In genomic region chr4:70734168-70734954, GRCh38 we compare ENCODE assay signal across 8 cellular contexts. TPM values are rescaled to one million over a fixed set of nuclear protein-coding genes. Genes with fewer than 3 reads are reported as not detected.
DNase-seq lines count a peak whose midpoint lies in the region; ATAC-seq and TF ChIP-seq lines count a peak whose summit lies in the region.

No MANE protein-coding gene starts in this region.

- H3K9me2 ChIP-seq in GM23248 (ENCODE audit: insufficient read depth): no peaks in the 10 kb centered on the region

- H3K27me3 Mint-ChIP-seq in activated CD8-positive, alpha-beta memory T cell treated with anti-CD3 and anti-CD28 coated beads, Interleukin-2, amount 10 ng/mL, durations not matched to agents 7 days and 5 days: no peaks in the 10 kb centered on the region

- H3K79me2 ChIP-seq in GM23248 (ENCODE audit: insufficient read depth): peaks cover 92% of the 10 kb centered on the region

- H3K9me3 ChIP-seq in GM23248 (ENCODE audit: low read depth): no peaks in the 10 kb centered on the region

- peak overlapping the region; percentile 95 for H3K4me2 ChIP-seq in GM23248 (ENCODE audit: unreplicated experiment)

- H3K27ac Mint-ChIP-seq in activated CD8-positive, alpha-beta memory T cell treated with anti-CD3 and anti-CD28 coated beads, Interleukin-2, amount 10 ng/mL, durations not matched to agents 7 days and 5 days: peak overlapping the region; percentile 87

- no peaks in the 10 kb centered on the region for H3K36me3 ChIP-seq in GM23248 (ENCODE audit: low read depth)

- 1 to 2% methylated on average over 5 of the region's 5 CpGs for WGBS in GM23248 (ENCODE audit: low coverage in 1 of 2, low lambda C conversion rate in 2 of 2, missing lambda C conversion rate in 2 of 2), 2 experiments

- H3K4me1 ChIP-seq in GM23248 (ENCODE audit: insufficient read depth): peaks cover 25% of the 10 kb centered on the region

- peak; percentile 71 for DNase-seq in activated CD8-positive, alpha-beta memory T cell treated with anti-CD3 and anti-CD28 coated beads, Interleukin-2, amount 10 ng/mL, durations not matched to agents 7 days and 5 days
- no peak for DNase-seq in activated CD8-positive, alpha-beta memory T cell treated with anti-CD3 and anti-CD28 coated beads, Interleukin-2, amount 50 U/mL, for 48 hours
- peak; percentile 73 for DNase-seq in GM23248
- no peak for DNase-seq in LNCaP clone FGC (ENCODE audit: low read depth)
- DNase-seq in activated T-helper 1 cell treated with Interleukin-2 at 50 U/mL for 16 hours (ENCODE audit: low read depth): peak; percentile 1
- DNase-seq in germinal center (ENCODE audit: low spot score): peak; percentile 76
- peak; percentile 30 for DNase-seq in pulmonary artery endothelial cell (ENCODE audit: low read depth, low spot score)
- DNase-seq in HuH-7 (ENCODE audit: low spot score): no peak

- H3K4me3 ChIP-seq in GM23248 (peak overlapping the region; percentile 70), LNCaP clone FGC (ENCODE audit: low read depth, low read length) (peak overlapping the region; percentile 43)

- H4K20me1 ChIP-seq in GM23248 (ENCODE audit: insufficient read depth): peaks cover 5% of the 10 kb centered on the region; the same call in 1 of the 2 replicates

- H3K27me3 ChIP-seq in GM23248 (replicated peaks; ENCODE audit: insufficient read depth): no peaks in the 10 kb centered on the region

- peak overlapping the region; percentile 77 for H3K27ac ChIP-seq in GM23248

- in situ Hi-C loops in GM23248 (cut with MboI): no loop called here

- peaks cover 32% of the 10 kb centered on the region for H3K4me1 Mint-ChIP-seq in activated CD8-positive, alpha-beta memory T cell treated with anti-CD3 and anti-CD28 coated beads, Interleukin-2, amount 10 ng/mL, durations not matched to agents 7 days and 5 days

- no peaks in the 10 kb centered on the region for H3K9me3 Mint-ChIP-seq in activated CD8-positive, alpha-beta memory T cell treated with anti-CD3 and anti-CD28 coated beads, Interleukin-2, amount 10 ng/mL, durations not matched to agents 7 days and 5 days (ENCODE audit: low read depth)

- peak overlapping the region; percentile 73 for H3K9ac ChIP-seq in GM23248

- peak overlapping the region; percentile 75 for H2AFZ ChIP-seq in GM23248

- peak; percentile 92 for ATAC-seq in activated CD8-positive, alpha-beta memory T cell treated with anti-CD3 and anti-CD28 coated beads, Interleukin-2, amount 10 ng/mL, durations not matched to agents 7 days and 5 days

- peaks cover 23% of the 10 kb centered on the region for H3F3A ChIP-seq in GM23248 (ENCODE audit: insufficient read depth)

- no peak for TF ChIP-seq CTCF in LNCaP clone FGC (IDR thresholded peaks at IDR 0.05; ENCODE audit: control insufficient read depth, extremely low read depth, insufficient read depth)

- H3K4me3 Mint-ChIP-seq in activated CD8-positive, alpha-beta memory T cell treated with anti-CD3 and anti-CD28 coated beads, Interleukin-2, amount 10 ng/mL, durations not matched to agents 7 days and 5 days: peak overlapping the region; percentile 73

- no peaks in the 10 kb centered on the region for H3K36me3 Mint-ChIP-seq in activated CD8-positive, alpha-beta memory T cell treated with anti-CD3 and anti-CD28 coated beads, Interleukin-2, amount 10 ng/mL, durations not matched to agents 7 days and 5 days

- CTCF ChIA-PET in activated CD8-positive, alpha-beta memory T cell treated with anti-CD3 and anti-CD28 coated beads, Interleukin-2, amount 10 ng/mL, durations not matched to agents 7 days and 5 days (lab: Charles Lee): interaction anchor here (0.8 to 4.7 kb wide), 21 partner anchors 10 to 974 kb away, joined by 3 to 57 read pairs (median 6); partner anchors contain the start of genes MOB1B, RUFY3, SULT1B1 and UTP3

RNA-seq across cellular contexts. Expression of gene RUFY3, which starts 12.6 kb away (rescaled TPM):
- 10 to 100 TPM; 12.7 to 22.8 TPM for total RNA-seq in activated CD8-positive, alpha-beta memory T cell treated with anti-CD3 and anti-CD28 coated beads, Interleukin-2, amount 10 ng/mL, durations not matched to agents 7 days and 5 days
- total RNA-seq in GM23248 (2014; rRNA removed; shearing (Covaris generic)): 24.0 and 36.2 TPM in 2 replicates
- polyA plus RNA-seq in GM23248 (2016; fragmentation: Nextera tagmentation; extraction: Ambion mirVana): 12.9 and 13.5 TPM in 2 replicates
- total RNA-seq in pulmonary artery endothelial cell: 30.0 and 30.9 TPM in 2 replicates

RNA-seq across cellular contexts. Expression of gene UTP3, which starts 46.0 kb away (rescaled TPM):
- 10 to 100 TPM; 28.0 to 33.6 TPM for total RNA-seq in activated CD8-positive, alpha-beta memory T cell treated with anti-CD3 and anti-CD28 coated beads, Interleukin-2, amount 10 ng/mL, durations not matched to agents 7 days and 5 days
- 22.8 and 27.1 TPM in 2 replicates for total RNA-seq in GM23248 (2014; rRNA removed; shearing (Covaris generic))
- 17.8 and 19.2 TPM in 2 replicates for polyA plus RNA-seq in GM23248 (2016; fragmentation: Nextera tagmentation; extraction: Ambion mirVana)
- 24.3 and 27.4 TPM in 2 replicates for total RNA-seq in pulmonary artery endothelial cell

Comparison
In these comparisons a context has a peak if more than half of its experiments do, and no peak if none do; other contexts are left out.
1. DNase-seq: peak in activated CD8-positive, alpha-beta memory T cell treated with anti-CD3 and anti-CD28 coated beads, Interleukin-2, amount 10 ng/mL, durations not matched to agents 7 days and 5 days (single experiment), GM23248 (single experiment), activated T-helper 1 cell treated with Interleukin-2 at 50 U/mL for 16 hours (single experiment), germinal center (single experiment) and pulmonary artery endothelial cell (single experiment); none in activated CD8-positive, alpha-beta memory T cell treated with anti-CD3 and anti-CD28 coated beads, Interleukin-2, amount 50 U/mL, for 48 hours (single experiment), LNCaP clone FGC (single experiment) and HuH-7 (single experiment).